In genomic region chr12:6288235-6288634, GRCh38 we compare ENCODE assay signal across 28 cellular contexts. TPM values are rescaled to one million over a fixed set of nuclear protein-coding genes. Genes with fewer than 3 reads are reported as not detected.
A peak's percentile ranks its signal among the peaks of the same experiment; 100 is the strongest.
DNase-seq lines count a peak whose midpoint lies in the region; ATAC-seq, FAIRE-seq and TF ChIP-seq lines count a peak whose summit lies in the region.
"Had no signal": no experiment of that assay in that cellular context is flagged by ENCODE, and none has a peak within 500 bp of the region (broad histone marks: within the 10 kb centered on the region; RNA-seq: fewer than 3 reads in every experiment).

No MANE protein-coding gene starts in this region.

- CTCF ChIA-PET in MCF 10A (lab: Yijun Ruan, JAX): interaction anchor here (0.6 to 8.9 kb wide), 12 partner anchors 10 to 298 kb away, joined by 3 to 209 read pairs (median 4); partner anchors contain the start of gene CD9

- DNase-seq in MCF 10A (ENCODE audit: unreplicated experiment) (peak; percentile 55), breast epithelium (ENCODE audit: low spot score in 2 of 2) (no peak), bronchial epithelial cell (ENCODE audit: low read depth) (peak; percentile 98), fibroblast of the aortic adventitia (ENCODE audit: low read depth) (peak; percentile 59), sciatic nerve (ENCODE audit: low spot score) (no peak), activated T-cell treated with anti-CD3 and anti-CD28 coated beads for 4 hours (no peak)
- DNase-seq in activated effector memory CD4-positive, alpha-beta T cell treated with anti-CD3 and anti-CD28 coated beads, Interleukin-2, amount 50 U/mL, for 16 hours: no peak
- no peak for DNase-seq in activated T-cell treated with anti-CD3 and anti-CD28 coated beads, Interleukin-2, amount 50 U/mL, for 48 hours
- DNase-seq: activated CD4-positive, alpha-beta T cell treated with anti-CD3 and anti-CD28 coated beads for 4 hours; BE2C; COR-L47; DMS79; endodermal cell; NCI-H2107; SJCRH30; spleen; stimulated activated CD4-positive, alpha-beta T cell treated with anti-CD3 and anti-CD28 coated beads, Interleukin-4, amount 100 ng/mL, for 1 hour; stimulated activated naive CD8-positive, alpha-beta T cell treated with anti-CD3 and anti-CD28 coated beads, Interleukin-15, Interleukin-2, amounts not matched to agents 100 U/mL and 50 U/mL, for 24 hours had no signal

- no peak for TF ChIP-seq POLR2A in breast epithelium (IDR thresholded peaks at IDR 0.05)

- ATAC-seq in sciatic nerve: no peak
- ATAC-seq: GM23338; stimulated activated naive CD8-positive, alpha-beta T cell treated with anti-CD3 and anti-CD28 coated beads, Interleukin-15, Interleukin-2, amounts not matched to agents 100 U/mL and 50 U/mL, for 24 hours had no signal

- no peaks in the 10 kb centered on the region for H3K9me3 Mint-ChIP-seq in MCF 10A (ENCODE audit: unreplicated experiment)
- H3K9me3 Mint-ChIP-seq: activated naive CD4-positive, alpha-beta T cell treated with anti-CD3 and anti-CD28 coated beads, Interleukin-2, amount 50 U/mL, for 24 hours; activated T-helper 1 cell treated with anti-CD3 and anti-CD28 coated beads, Interleukin-12 subunit alpha, Interleukin-12 subunit beta, Interleukin-2, Interleukin-4 antibody, amounts not matched to agents 30 ng/mL and 10 ng/mL and 1 ng/mL, durations not matched to agents 14 hours and 24 hours and 36 hours had no signal

- no peaks in the 10 kb centered on the region for H3K4me1 ChIP-seq in breast epithelium

- POLR2A ChIA-PET in MCF 10A (lab: Yijun Ruan, JAX): interaction anchor here (0.7 to 3.5 kb wide), 17 partner anchors 10 to 246 kb away, joined by 3 to 19 read pairs (median 4); partner anchors contain the start of genes CD9, GAPDH, LTBR and TNFRSF1A

- H3K27me3 ChIP-seq in breast epithelium: no peaks in the 10 kb centered on the region
- H3K27me3 ChIP-seq in bronchial epithelial cell (ENCODE audit: control insufficient read depth, insufficient read depth, low read length): no peaks in the 10 kb centered on the region
- H3K27me3 ChIP-seq: BE2C, SJCRH30 had no signal

- H3K36me3 ChIP-seq in breast epithelium (no peaks in the 10 kb centered on the region), bronchial epithelial cell (ENCODE audit: control insufficient read depth, insufficient read depth, low read length) (no peaks in the 10 kb centered on the region)
- H3K36me3 ChIP-seq: BE2C, SJCRH30, spleen had no signal

- intact Hi-C loops in MCF 10A (cut with micrococcal nuclease): loop anchor here (10.0 kb wide), 1 partner anchor 193 kb away; no protein-coding TSS in a partner anchor
- intact Hi-C loops in breast epithelium (cut with DNase I; ENCODE audit: low total_unique reads): loop anchor here (10.0 kb wide), 1 partner anchor 223 kb away; no protein-coding TSS in a partner anchor
- intact Hi-C loops in sciatic nerve (cut with DNase I): loop anchor here (10.0 kb wide), 2 partner anchors 223 to 303 kb away; no protein-coding TSS in a partner anchor

- H3K27me3 Mint-ChIP-seq in MCF 10A (ENCODE audit: insufficient read depth, unreplicated experiment): no peaks in the 10 kb centered on the region

- H3K4me3 Mint-ChIP-seq in MCF 10A (ENCODE audit: unreplicated experiment): no peak overlapping the region
- H3K4me3 Mint-ChIP-seq: activated naive CD4-positive, alpha-beta T cell treated with anti-CD3 and anti-CD28 coated beads, Interleukin-2, amount 50 U/mL, for 24 hours; activated T-helper 1 cell treated with anti-CD3 and anti-CD28 coated beads, Interleukin-12 subunit alpha, Interleukin-12 subunit beta, Interleukin-2, Interleukin-4 antibody, amounts not matched to agents 30 ng/mL and 10 ng/mL and 1 ng/mL, durations not matched to agents 14 hours and 24 hours and 36 hours; endodermal cell; GM23338 had no signal

- peaks cover 21% of the 10 kb centered on the region for H3K4me1 Mint-ChIP-seq in MCF 10A (ENCODE audit: insufficient read depth, unreplicated experiment)

- no peak overlapping the region for H3K27ac ChIP-seq in breast epithelium
- H3K27ac ChIP-seq: 22Rv1, SJCRH30, spleen had no signal

- H3K4me3 ChIP-seq in breast epithelium (no peak overlapping the region), bronchial epithelial cell (ENCODE audit: low read depth, low read length) (no peak overlapping the region), fibroblast of the aortic adventitia (ENCODE audit: low read depth, low read length) (no peak overlapping the region)
- H3K4me3 ChIP-seq: GM23338, SJCRH30, spleen had no signal

- TF ChIP-seq CTCF in MCF 10A (IDR thresholded peaks at IDR 0.05; ENCODE audit: unreplicated experiment) (no peak), breast epithelium (IDR thresholded peaks at IDR 0.05) (no peak), bronchial epithelial cell (IDR thresholded peaks at IDR 0.05; ENCODE audit: insufficient read depth, low read length, severe bottlenecking) (no peak), fibroblast of the aortic adventitia (IDR thresholded peaks at IDR 0.05; ENCODE audit: insufficient read depth, low read length) (peak; percentile 6)

- peak overlapping the region; percentile 37 for H3K27ac Mint-ChIP-seq in MCF 10A (ENCODE audit: low read depth, unreplicated experiment)
- H3K27ac Mint-ChIP-seq: activated naive CD4-positive, alpha-beta T cell treated with anti-CD3 and anti-CD28 coated beads, Interleukin-2, amount 50 U/mL, for 24 hours; activated T-helper 1 cell treated with anti-CD3 and anti-CD28 coated beads, Interleukin-12 subunit alpha, Interleukin-12 subunit beta, Interleukin-2, Interleukin-4 antibody, amounts not matched to agents 30 ng/mL and 10 ng/mL and 1 ng/mL, durations not matched to agents 14 hours and 24 hours and 36 hours; endodermal cell; GM23338 had no signal

- no TSS peak for BruUV-seq in MCF 10A (replicated peaks; lab: Mats Ljungman, UMichigan)

- H3K9me3 ChIP-seq in breast epithelium: no peaks in the 10 kb centered on the region
- H3K9me3 ChIP-seq: BE2C, SJCRH30, spleen had no signal

- no peak for FAIRE-seq in bronchial epithelial cell (lab: Jason Lieb, UNC)
- FAIRE-seq: colon, GM19239 had no signal

- peaks cover 18% of the 10 kb centered on the region for H3K36me3 Mint-ChIP-seq in MCF 10A (ENCODE audit: insufficient read depth, unreplicated experiment)
- H3K36me3 Mint-ChIP-seq: activated naive CD4-positive, alpha-beta T cell treated with anti-CD3 and anti-CD28 coated beads, Interleukin-2, amount 50 U/mL, for 24 hours had no signal

RNA-seq across cellular contexts. Expression of gene PLEKHG6, which starts 22.2 kb away (rescaled TPM):
- total RNA-seq in MCF 10A (2022) (not detected in 2 replicates), breast epithelium (10 to 100 TPM; 11.9 to 43.6 (median 42.4) TPM), bronchial epithelial cell (15.3 and 23.4 TPM in 2 replicates), fibroblast of the aortic adventitia (ENCODE audit: low replicate concordance) (not detected in 2 replicates), sciatic nerve (5.2 TPM)
- total RNA-seq: activated T-helper 1 cell treated with anti-CD3 and anti-CD28 coated beads, Interleukin-12 subunit alpha, Interleukin-12 subunit beta, Interleukin-2, Interleukin-4 antibody, amounts not matched to agents 30 ng/mL and 10 ng/mL and 1 ng/mL, durations not matched to agents 14 hours and 24 hours and 36 hours; glomerular endothelial cell; lung microvascular endothelial cell; NCI-H460; T-helper 1 cell treated with Interleukin-12 subunit alpha and Interleukin-12 subunit beta and Interleukin-4 antibody, amounts not matched to agents 30 ng/mL and 1 ng/mL, for 36 hours had no signal

RNA-seq across cellular contexts. Expression of gene TNFRSF1A, which starts 53.6 kb away (rescaled TPM):
- total RNA-seq in MCF 10A (2022): 103 and 110 TPM in 2 replicates
- total RNA-seq in breast epithelium: 100 to 1,000 TPM; 232 to 256 (median 238) TPM
- total RNA-seq in bronchial epithelial cell: 26.9 and 47.0 TPM in 2 replicates
- total RNA-seq in fibroblast of the aortic adventitia (ENCODE audit: low replicate concordance): 146 and 207 TPM in 2 replicates
- 215 TPM for total RNA-seq in sciatic nerve

Comparison
In these comparisons a context has a peak if more than half of its experiments do, and no peak if none do; other contexts are left out.
1. DNase-seq: peak in MCF 10A (single experiment), bronchial epithelial cell (single experiment) and fibroblast of the aortic adventitia (single experiment); none in breast epithelium (0 of 2), activated effector memory CD4-positive, alpha-beta T cell treated with anti-CD3 and anti-CD28 coated beads, Interleukin-2, amount 50 U/mL, for 16 hours (single experiment), sciatic nerve (single experiment), activated T-cell treated with anti-CD3 and anti-CD28 coated beads for 4 hours (single experiment) and activated T-cell treated with anti-CD3 and anti-CD28 coated beads, Interleukin-2, amount 50 U/mL, for 48 hours (0 of 2).